In genomic region chr12:48201516-48201915, GRCh38 we compare ENCODE assay signal across 23 cellular contexts. TPM values are rescaled to one million over a fixed set of nuclear protein-coding genes. Genes with fewer than 3 reads are reported as not detected.
DNase-seq lines count a peak whose midpoint lies in the region; ATAC-seq and TF ChIP-seq lines count a peak whose summit lies in the region.
"Had no signal": no experiment of that assay in that cellular context is flagged by ENCODE, and none has a peak within 500 bp of the region (broad histone marks: within the 10 kb centered on the region; RNA-seq: fewer than 3 reads in every experiment).

No MANE protein-coding gene starts in this region.

- H4K8ac ChIP-seq in mesenchymal stem cell (ENCODE audit: low read length), result no peak overlapping the region

- H3K4me1 ChIP-seq in mesenchymal stem cell (ENCODE audit: control insufficient read depth, insufficient read depth, low read depth, low read length), result no peaks in the 10 kb centered on the region

- no peak overlapping the region for H3K4me2 ChIP-seq in mesenchymal stem cell (ENCODE audit: low read length, poor library complexity, severe bottlenecking)
- H3K4me2 ChIP-seq: BLaER1, GM23338, KMS-11 had no signal

- no peak overlapping the region for H2BK5ac ChIP-seq in mesenchymal stem cell (ENCODE audit: low read depth, low read length, poor library complexity, severe bottlenecking)

- no peak overlapping the region for H3K27ac ChIP-seq in CD4-positive, alpha-beta T cell (ENCODE audit: low read depth, low read length)
- H3K27ac ChIP-seq in mesenchymal stem cell (ENCODE audit: low read length, poor library complexity, severe bottlenecking), result no peak overlapping the region
- H3K27ac ChIP-seq: BLaER1, KMS-11, SJSA1 had no signal

- H3K9me3 ChIP-seq in CD4-positive, alpha-beta T cell (ENCODE audit: control insufficient read depth, low read length), result peaks cover 31% of the 10 kb centered on the region
- peaks cover 6% of the 10 kb centered on the region for H3K9me3 ChIP-seq in T-helper 17 cell (ENCODE audit: control insufficient read depth, low read length, poor library complexity, severe bottlenecking)
- H3K9me3 ChIP-seq in mesenchymal stem cell (ENCODE audit: control insufficient read depth, low read length), result peaks cover 8% of the 10 kb centered on the region

- ATAC-seq in activated naive CD4-positive, alpha-beta T cell treated with anti-CD3 and anti-CD28 coated beads, Interleukin-2, amount 50 U/mL, for 72 hours, result no peak
- no peak for ATAC-seq in CD4-positive, alpha-beta T cell (ENCODE audit: poor library complexity)
- ATAC-seq in T-helper 17 cell, result no peak
- no peak for ATAC-seq in GM21576 (IDR thresholded peaks at IDR 0.05; ENCODE audit: unreplicated experiment)
- ATAC-seq: GM23338 had no signal

- no peak overlapping the region for H2AFZ ChIP-seq in mesenchymal stem cell (ENCODE audit: low read depth, low read length)
- H2AFZ ChIP-seq: GM23338 had no signal

- peaks cover 46% of the 10 kb centered on the region for H3K9me3 Mint-ChIP-seq in activated naive CD4-positive, alpha-beta T cell treated with anti-CD3 and anti-CD28 coated beads for 36 hours
- peaks cover 28 to 35% of the 10 kb centered on the region in 2 donors for H3K9me3 Mint-ChIP-seq in activated naive CD4-positive, alpha-beta T cell treated with anti-CD3 and anti-CD28 coated beads, Interleukin-2, amount 50 U/mL, for 72 hours
- peaks cover 15% of the 10 kb centered on the region for H3K9me3 Mint-ChIP-seq in CD4-positive, alpha-beta T cell

- no peaks in the 10 kb centered on the region for H3K27me3 Mint-ChIP-seq in activated naive CD4-positive, alpha-beta T cell treated with anti-CD3 and anti-CD28 coated beads for 36 hours (ENCODE audit: low read depth)
- H3K27me3 Mint-ChIP-seq in CD4-positive, alpha-beta T cell, result no peaks in the 10 kb centered on the region
- H3K27me3 Mint-ChIP-seq in T-helper 17 cell, result no peaks in the 10 kb centered on the region
- H3K27me3 Mint-ChIP-seq: IgD-negative memory B cell had no signal

- H2BK15ac ChIP-seq in mesenchymal stem cell (ENCODE audit: low read depth, poor library complexity, severe bottlenecking), result no peak overlapping the region

- no peak overlapping the region for H2BK12ac ChIP-seq in mesenchymal stem cell (ENCODE audit: low read length in 2 of 2)

- TF ChIP-seq CTCF in CD4-positive, alpha-beta T cell (IDR thresholded peaks at IDR 0.05), result no peak

- peak overlapping the region; percentile 71 for H2BK120ac ChIP-seq in mesenchymal stem cell (ENCODE audit: low read depth, low read length)

- 80% methylated on average over 2 of the region's 3 CpGs for WGBS in mesenchymal stem cell

- no peaks in the 10 kb centered on the region for H3K27me3 ChIP-seq in CD4-positive, alpha-beta T cell (ENCODE audit: control insufficient read depth, insufficient read depth, low read length)
- peaks cover 0 to 44% of the 10 kb centered on the region in 2 experiments for H3K27me3 ChIP-seq in mesenchymal stem cell (ENCODE audit: control insufficient read depth in 1 of 2, insufficient read depth in 1 of 2, low read length in 2 of 2)
- H3K27me3 ChIP-seq: BLaER1 had no signal

- POLR2A ChIA-PET in CD4-positive, alpha-beta T cell (lab: Charles Lee), result interaction anchor here (5.4 kb wide), 1 partner anchor 11 kb away, joined by 44 read pairs; no protein-coding TSS in a partner anchor

- H4K91ac ChIP-seq in mesenchymal stem cell (ENCODE audit: low read length), result no peak overlapping the region

- no peak for DNase-seq in activated naive CD4-positive, alpha-beta T cell treated with anti-CD3 and anti-CD28 coated beads for 36 hours
- no peak for DNase-seq in activated naive CD4-positive, alpha-beta T cell treated with anti-CD3 and anti-CD28 coated beads, Interleukin-2, amount 50 U/mL, for 72 hours (ENCODE audit: low spot score in 2 of 2)
- no peak for DNase-seq in CD4-positive, alpha-beta T cell
- no peak for DNase-seq in T-helper 17 cell
- no peak for DNase-seq in mesenchymal stem cell
- DNase-seq in DMS53 (lab: John Stamatoyannopoulos, UW), result no peak
- DNase-seq in NOMO-1 (lab: John Stamatoyannopoulos, UW; ENCODE audit: unreplicated experiment in 2 of 2), result no peak
- DNase-seq: DMS153, H9, MM.1S, NCI-H2029, NCI-H446 treated with DMSO at 0.1 percent for 48 hours, NCI-H526, NCI-H82, Right ventricle myocardium superior, RPMI8226 had no signal

- no peak overlapping the region for H3K9ac ChIP-seq in mesenchymal stem cell (ENCODE audit: low read length)
- H3K9ac ChIP-seq: BLaER1, KMS-11 had no signal

- H3K27ac Mint-ChIP-seq in activated naive CD4-positive, alpha-beta T cell treated with anti-CD3 and anti-CD28 coated beads for 36 hours, result peak overlapping the region; percentile 62
- H3K27ac Mint-ChIP-seq in activated naive CD4-positive, alpha-beta T cell treated with anti-CD3 and anti-CD28 coated beads, Interleukin-2, amount 50 U/mL, for 72 hours, result peak overlapping the region in 1 of 2 donors; percentile 99
- peak overlapping the region; percentile 54 for H3K27ac Mint-ChIP-seq in CD4-positive, alpha-beta T cell
- H3K27ac Mint-ChIP-seq in T-helper 17 cell, result no peak overlapping the region
- H3K27ac Mint-ChIP-seq: GM23338, H9, IgD-negative memory B cell had no signal

- intact Hi-C loops in activated naive CD4-positive, alpha-beta T cell treated with anti-CD3 and anti-CD28 coated beads for 36 hours (cut with micrococcal nuclease), result no loop called here
- intact Hi-C loops in CD4-positive, alpha-beta T cell (cut with DNase I, micrococcal nuclease), result loop anchor here in 1 of 2 experiments (5.0 kb wide), 1 partner anchor 146 kb away; no protein-coding TSS in a partner anchor

- H3K36me3 ChIP-seq in mesenchymal stem cell (ENCODE audit: control insufficient read depth in 1 of 2, insufficient read depth in 2 of 2, low read depth in 1 of 2, low read length in 2 of 2), result peaks cover 0 to 4% of the 10 kb centered on the region in 2 experiments
- H3K36me3 ChIP-seq: SJSA1 had no signal

- H3K23ac ChIP-seq in mesenchymal stem cell (ENCODE audit: low read length in 2 of 2), result no peak overlapping the region

- no peak overlapping the region for H3K4me3 Mint-ChIP-seq in activated naive CD4-positive, alpha-beta T cell treated with anti-CD3 and anti-CD28 coated beads for 36 hours
- peak overlapping the region; percentile 36 for H3K4me3 Mint-ChIP-seq in CD4-positive, alpha-beta T cell
- H3K4me3 Mint-ChIP-seq in T-helper 17 cell, result peak overlapping the region; percentile 9
- H3K4me3 Mint-ChIP-seq: GM23338, H9 had no signal

- H3K4me1 Mint-ChIP-seq in activated naive CD4-positive, alpha-beta T cell treated with anti-CD3 and anti-CD28 coated beads for 36 hours (ENCODE audit: low read depth), result peaks cover 34% of the 10 kb centered on the region
- H3K4me1 Mint-ChIP-seq in CD4-positive, alpha-beta T cell (ENCODE audit: low read depth), result peaks cover 54% of the 10 kb centered on the region
- peaks cover 31% of the 10 kb centered on the region for H3K4me1 Mint-ChIP-seq in T-helper 17 cell

- H3K36me3 Mint-ChIP-seq in activated naive CD4-positive, alpha-beta T cell treated with anti-CD3 and anti-CD28 coated beads for 36 hours (ENCODE audit: low read depth), result peaks cover 58% of the 10 kb centered on the region
- peaks cover 57 to 61% of the 10 kb centered on the region in 2 donors for H3K36me3 Mint-ChIP-seq in activated naive CD4-positive, alpha-beta T cell treated with anti-CD3 and anti-CD28 coated beads, Interleukin-2, amount 50 U/mL, for 72 hours
- H3K36me3 Mint-ChIP-seq in CD4-positive, alpha-beta T cell (ENCODE audit: low read depth), result peaks cover 79% of the 10 kb centered on the region
- peaks cover 5% of the 10 kb centered on the region for H3K36me3 Mint-ChIP-seq in T-helper 17 cell (ENCODE audit: low read depth)

- CTCF ChIA-PET in activated naive CD4-positive, alpha-beta T cell treated with anti-CD3 and anti-CD28 coated beads for 36 hours (lab: Charles Lee), result interaction anchor here (0.8 to 4.9 kb wide), 2 partner anchors 10 to 12 kb away, joined by 3 to 37 read pairs; no protein-coding TSS in a partner anchor
- CTCF ChIA-PET in CD4-positive, alpha-beta T cell (lab: Charles Lee), result interaction anchor here (5.2 kb wide), 1 partner anchor 12 kb away, joined by 25 read pairs; no protein-coding TSS in a partner anchor

- H2AK5ac ChIP-seq in mesenchymal stem cell (ENCODE audit: low read length, severe bottlenecking), result no peak overlapping the region

- H3K79me1 ChIP-seq in mesenchymal stem cell (replicated peaks; ENCODE audit: low read length, poor library complexity, severe bottlenecking), result no peaks in the 10 kb centered on the region

- H3K18ac ChIP-seq in mesenchymal stem cell (ENCODE audit: low read depth in 1 of 2, low read length in 2 of 2), result no peak overlapping the region

- no peak overlapping the region for H3K4ac ChIP-seq in mesenchymal stem cell (ENCODE audit: low read depth in 1 of 2, low read length in 2 of 2)

- no peak overlapping the region for H3K14ac ChIP-seq in mesenchymal stem cell (ENCODE audit: low read length in 2 of 2)

- H3K4me3 ChIP-seq in mesenchymal stem cell (ENCODE audit: insufficient read depth in 1 of 2, low read depth in 1 of 2, low read length in 2 of 2), result no peak overlapping the region
- H3K4me3 ChIP-seq: BLaER1, GM23338, SJSA1 had no signal

RNA-seq across cellular contexts. Expression of gene OR10AD1, which starts 1.6 kb away (rescaled TPM):
- not detected for total RNA-seq in activated naive CD4-positive, alpha-beta T cell treated with anti-CD3 and anti-CD28 coated beads for 36 hours
- not detected for total RNA-seq in activated naive CD4-positive, alpha-beta T cell treated with anti-CD3 and anti-CD28 coated beads, Interleukin-2, amount 50 U/mL, for 72 hours
- total RNA-seq in CD4-positive, alpha-beta T cell, result not detected
- total RNA-seq in T-helper 17 cell, result not detected
- polyA plus RNA-seq in mesenchymal stem cell (2013, experiment 1 of 2), result not detected
- not detected for polyA plus RNA-seq in mesenchymal stem cell (2013, experiment 2 of 2)
- total RNA-seq: GM23338, H9, Right ventricle myocardium superior, SJSA1 had no signal
- polyA plus RNA-seq: AG04450, GM23338, IgD-negative memory B cell had no signal

RNA-seq across cellular contexts. Expression of gene CCDC184, which starts 18.1 kb away (rescaled TPM):
- under 1 TPM in 1 of 2 experiments, not detected in 1; 0.14 TPM for total RNA-seq in activated naive CD4-positive, alpha-beta T cell treated with anti-CD3 and anti-CD28 coated beads for 36 hours
- total RNA-seq in activated naive CD4-positive, alpha-beta T cell treated with anti-CD3 and anti-CD28 coated beads, Interleukin-2, amount 50 U/mL, for 72 hours, result under 1 TPM; 0.25 to 0.64 TPM
- total RNA-seq in CD4-positive, alpha-beta T cell, result 1 to 10 TPM in 1 of 2 experiments, under 1 TPM in 1; 0.92 to 1.0 TPM
- 1 to 10 TPM; 7.5 to 8.6 TPM for total RNA-seq in T-helper 17 cell
- polyA plus RNA-seq in mesenchymal stem cell (2013, experiment 1 of 2), result 3.6 TPM
- polyA plus RNA-seq in mesenchymal stem cell (2013, experiment 2 of 2), result 3.6 TPM

RNA-seq across cellular contexts. Expression of gene ASB8, which starts 44.2 kb away (rescaled TPM):
- 10 to 100 TPM; 36.7 to 47.9 TPM for total RNA-seq in activated naive CD4-positive, alpha-beta T cell treated with anti-CD3 and anti-CD28 coated beads for 36 hours
- 10 to 100 TPM; 30.7 to 45.3 TPM for total RNA-seq in activated naive CD4-positive, alpha-beta T cell treated with anti-CD3 and anti-CD28 coated beads, Interleukin-2, amount 50 U/mL, for 72 hours
- total RNA-seq in CD4-positive, alpha-beta T cell, result 10 to 100 TPM; 50.9 TPM
- 10 to 100 TPM; 39.0 to 59.6 TPM for total RNA-seq in T-helper 17 cell
- 15.2 TPM for polyA plus RNA-seq in mesenchymal stem cell (2013, experiment 1 of 2)
- 16.5 TPM for polyA plus RNA-seq in mesenchymal stem cell (2013, experiment 2 of 2)

Comparison
In these comparisons a context has a peak if more than half of its experiments do, and no peak if none do; other contexts are left out.
1. RNA of gene CCDC184, which starts 18.1 kb away (total RNA-seq): 7.5 to 8.6 TPM in T-helper 17 cell; 0.92 to 1.0 TPM in CD4-positive, alpha-beta T cell, 0.25 to 0.64 TPM in activated naive CD4-positive, alpha-beta T cell treated with anti-CD3 and anti-CD28 coated beads, Interleukin-2, amount 50 U/mL, for 72 hours and 0.14 TPM in activated naive CD4-positive, alpha-beta T cell treated with anti-CD3 and anti-CD28 coated beads for 36 hours; every median in the first group is over 4 times any median in the second.